ENCODE assay signal across 23 cellular contexts in the genomic region with DNA sequence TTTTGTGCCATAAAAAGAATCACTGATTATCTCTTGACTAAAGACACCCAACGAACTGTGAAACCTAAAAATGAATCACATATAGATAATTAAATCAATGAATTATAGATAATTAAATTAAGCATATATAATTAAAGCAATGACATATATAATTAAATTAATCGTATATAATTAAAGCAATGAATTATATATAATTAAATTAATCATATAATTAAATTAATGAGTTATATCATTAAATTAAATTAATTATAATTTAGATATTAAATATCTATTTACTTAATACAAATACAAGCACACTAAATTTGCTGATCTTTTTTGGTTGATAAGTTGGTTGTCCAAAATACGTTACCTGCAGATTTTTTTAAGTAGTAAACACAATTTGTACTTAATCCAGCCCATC. TPM values are rescaled to one million over a fixed set of nuclear protein-coding genes. Genes with fewer than 3 reads are reported as not detected.
"Had no signal": no experiment of that assay in that cellular context is flagged by ENCODE, and none has a peak within 500 bp of the region (broad histone marks: within the 10 kb centered on the region; RNA-seq: fewer than 3 reads in every experiment).

No MANE protein-coding gene starts in this region.

- H3K27me3 ChIP-seq: left lung, neutrophil, right atrium auricular region, sigmoid colon, suprapubic skin, thyroid gland, upper lobe of left lung, vagina had no signal

- H3K4me1 ChIP-seq: foreskin keratinocyte, left lung, lower lobe of right lung, right atrium auricular region, thyroid gland, upper lobe of left lung had no signal

- ATAC-seq: effector memory CD8-positive, alpha-beta T cell; foreskin keratinocyte; left lung; lower lobe of right lung; mucosa of descending colon; naive thymus-derived CD8-positive, alpha-beta T cell; stimulated activated effector memory CD8-positive, alpha-beta T cell treated with anti-CD3 and anti-CD28 coated beads, Interleukin-12 subunit alpha, Interleukin-12 subunit beta, amount 100 ng/mL, for 72 hours; stimulated activated naive CD8-positive, alpha-beta T cell treated with anti-CD3 and anti-CD28 coated beads, Interleukin-15, Interleukin-2, amounts not matched to agents 100 U/mL and 50 U/mL, for 24 hours had no signal

- H3K36me3 Mint-ChIP-seq: naive thymus-derived CD8-positive, alpha-beta T cell; stimulated activated effector memory CD8-positive, alpha-beta T cell treated with anti-CD3 and anti-CD28 coated beads, Interleukin-12 subunit alpha, Interleukin-12 subunit beta, amount 100 ng/mL, for 72 hours had no signal

- H3K27ac ChIP-seq: foreskin keratinocyte, left lung, lower lobe of right lung, neutrophil, right atrium auricular region, thyroid gland, upper lobe of left lung had no signal

- DNase-seq: effector memory CD8-positive, alpha-beta T cell; foreskin keratinocyte; head of caudate nucleus; hypothalamus; left lung; lower lobe of right lung; mucosa of descending colon; naive thymus-derived CD8-positive, alpha-beta T cell; sigmoid colon; stimulated activated CD4-positive, alpha-beta T cell treated with anti-CD3 and anti-CD28 coated beads, Interleukin-2, amount 100 ng/mL, for 48 hours; stimulated activated naive CD8-positive, alpha-beta T cell treated with anti-CD3 and anti-CD28 coated beads, Interleukin-15, Interleukin-2, amounts not matched to agents 100 U/mL and 50 U/mL, for 24 hours; thyroid gland; upper lobe of left lung had no signal

- H3K4me3 Mint-ChIP-seq: dendritic cell treated with granulocyte-macrophage colony-stimulating factor and Interleukin-4, amounts not matched to agents 40 ng/mL and 50 ng/mL, for 4 days; effector memory CD8-positive, alpha-beta T cell; naive thymus-derived CD8-positive, alpha-beta T cell; stimulated activated effector memory CD8-positive, alpha-beta T cell treated with anti-CD3 and anti-CD28 coated beads, Interleukin-12 subunit alpha, Interleukin-12 subunit beta, amount 100 ng/mL, for 72 hours had no signal

- H3K4me1 Mint-ChIP-seq: stimulated activated effector memory CD8-positive, alpha-beta T cell treated with anti-CD3 and anti-CD28 coated beads, Interleukin-12 subunit alpha, Interleukin-12 subunit beta, amount 100 ng/mL, for 72 hours had no signal

- H3K9me3 Mint-ChIP-seq: dendritic cell treated with granulocyte-macrophage colony-stimulating factor and Interleukin-4, amounts not matched to agents 40 ng/mL and 50 ng/mL, for 4 days; effector memory CD8-positive, alpha-beta T cell; naive thymus-derived CD8-positive, alpha-beta T cell; stimulated activated effector memory CD8-positive, alpha-beta T cell treated with anti-CD3 and anti-CD28 coated beads, Interleukin-12 subunit alpha, Interleukin-12 subunit beta, amount 100 ng/mL, for 72 hours had no signal

- H3K9me3 ChIP-seq: left lung, lower lobe of right lung, mucosa of descending colon, neutrophil, right atrium auricular region, sigmoid colon, suprapubic skin, thyroid gland, upper lobe of left lung, vagina had no signal

- H3K27ac Mint-ChIP-seq: dendritic cell treated with granulocyte-macrophage colony-stimulating factor and Interleukin-4, amounts not matched to agents 40 ng/mL and 50 ng/mL, for 4 days; effector memory CD8-positive, alpha-beta T cell; naive thymus-derived CD8-positive, alpha-beta T cell; stimulated activated effector memory CD8-positive, alpha-beta T cell treated with anti-CD3 and anti-CD28 coated beads, Interleukin-12 subunit alpha, Interleukin-12 subunit beta, amount 100 ng/mL, for 72 hours had no signal

- H3K36me3 ChIP-seq: left lung, lower lobe of right lung, neutrophil, right atrium auricular region, sigmoid colon, suprapubic skin, thyroid gland, upper lobe of left lung, vagina had no signal

- H3K4me3 ChIP-seq: left lung, lower lobe of right lung, mucosa of descending colon, right atrium auricular region, sigmoid colon, skin epidermis, suprapubic skin, thyroid gland, upper lobe of left lung, vagina had no signal

RNA-seq across cellular contexts. Expression of gene POU2AF1, which starts 30.9 kb away (rescaled TPM):
- total RNA-seq: epithelial cell of proximal tubule, foreskin keratinocyte, osteocyte, suprapubic skin, vagina had no signal
- polyA plus RNA-seq: foreskin keratinocyte, neural cell had no signal

RNA-seq across cellular contexts. Expression of gene POU2AF3, which starts 49.8 kb away (rescaled TPM):
- total RNA-seq: foreskin keratinocyte; naive thymus-derived CD8-positive, alpha-beta T cell; osteocyte had no signal
- polyA plus RNA-seq: foreskin keratinocyte; naive thymus-derived CD8-positive, alpha-beta T cell; neural cell had no signal
